Comparison of ENCODE assay signal across 15 cellular contexts in the genomic region with DNA sequence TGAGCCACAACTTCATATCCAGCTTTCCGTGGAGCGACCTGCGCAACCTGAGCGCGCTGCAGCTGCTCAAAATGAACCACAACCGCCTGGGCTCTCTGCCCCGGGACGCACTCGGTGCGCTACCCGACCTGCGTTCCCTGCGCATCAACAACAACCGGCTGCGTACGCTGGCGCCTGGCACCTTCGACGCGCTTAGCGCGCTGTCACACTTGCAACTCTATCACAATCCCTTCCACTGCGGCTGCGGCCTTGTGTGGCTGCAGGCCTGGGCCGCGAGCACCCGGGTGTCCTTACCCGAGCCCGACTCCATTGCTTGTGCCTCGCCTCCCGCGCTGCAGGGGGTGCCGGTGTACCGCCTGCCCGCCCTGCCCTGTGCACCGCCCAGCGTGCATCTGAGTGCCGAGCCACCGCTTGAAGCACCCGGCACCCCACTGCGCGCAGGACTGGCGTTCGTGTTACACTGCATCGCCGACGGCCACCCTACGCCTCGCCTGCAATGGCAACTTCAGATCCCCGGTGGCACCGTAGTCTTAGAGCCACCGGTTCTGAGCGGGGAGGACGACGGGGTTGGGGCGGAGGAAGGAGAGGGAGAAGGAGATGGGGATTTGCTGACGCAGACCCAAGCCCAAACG. TPM values are rescaled to one million over a fixed set of nuclear protein-coding genes. Genes with fewer than 3 reads are reported as not detected.
DNase-seq lines count a peak whose midpoint lies in the region; ATAC-seq, FAIRE-seq and TF ChIP-seq lines count a peak whose summit lies in the region.
"Had no signal": no experiment of that assay in that cellular context is flagged by ENCODE, and none has a peak within 500 bp of the region (broad histone marks: within the 10 kb centered on the region; RNA-seq: fewer than 3 reads in every experiment).

No MANE protein-coding gene starts in this region.

- H3K27me3 ChIP-seq in GM23248 (replicated peaks; ENCODE audit: insufficient read depth): peaks cover 59% of the 10 kb centered on the region
- peaks cover 94% of the 10 kb centered on the region for H3K27me3 ChIP-seq in CD4-positive, alpha-beta T cell (ENCODE audit: control insufficient read depth, insufficient read depth, low read length)

- H3K9ac ChIP-seq in GM23248 (no peak overlapping the region), kidney (ENCODE audit: low read length in 2 of 2) (no peak overlapping the region)

- peaks cover 91% of the 10 kb centered on the region for H3K27me3 Mint-ChIP-seq in CD4-positive, alpha-beta T cell

- no TSS peak for BruUV-seq in OCI-LY7 (replicated peaks; lab: Mats Ljungman, UMichigan)

- no peaks in the 10 kb centered on the region for H3K36me3 ChIP-seq in GM23248 (ENCODE audit: low read depth)
- no peaks in the 10 kb centered on the region for H3K36me3 ChIP-seq in kidney (ENCODE audit: control insufficient read depth in 1 of 2, insufficient read depth in 2 of 2, low read length in 2 of 2)
- no peaks in the 10 kb centered on the region for H3K36me3 ChIP-seq in OCI-LY7 (ENCODE audit: insufficient read depth, low read length)
- H3K36me3 ChIP-seq: prostate gland had no signal

- ATAC-seq in CD4-positive, alpha-beta T cell (ENCODE audit: poor library complexity): no peak

- POLR2A ChIA-PET in CD4-positive, alpha-beta T cell (lab: Charles Lee): no interaction called here
- POLR2A ChIA-PET in OCI-LY7 (lab: Charles Lee): no interaction called here

- H3K27ac ChIP-seq in GM23248: no peak overlapping the region
- H3K27ac ChIP-seq in kidney (ENCODE audit: low read depth in 2 of 2, low read length in 2 of 2): no peak overlapping the region
- no peak overlapping the region for H3K27ac ChIP-seq in CD4-positive, alpha-beta T cell (ENCODE audit: low read depth, low read length)
- no peak overlapping the region for H3K27ac ChIP-seq in OCI-LY7 (ENCODE audit: low read depth, low read length, poor library complexity, severe bottlenecking)
- H3K27ac ChIP-seq: coronary artery, prostate gland had no signal

- no peak for TF ChIP-seq CTCF in kidney (IDR thresholded peaks at IDR 0.05; ENCODE audit: borderline replicate concordance, extremely low read depth, insufficient read depth)
- no peak for TF ChIP-seq CTCF in CD4-positive, alpha-beta T cell (IDR thresholded peaks at IDR 0.05)
- TF ChIP-seq CTCF in OCI-LY7 (conservative IDR thresholded peaks at IDR 0.05; ENCODE audit: low read length): no peak

- no peaks in the 10 kb centered on the region for H3K9me2 ChIP-seq in GM23248 (ENCODE audit: insufficient read depth)
- H3K9me2 ChIP-seq in OCI-LY7 (ENCODE audit: insufficient read depth, low read length): no peaks in the 10 kb centered on the region

- H3K9me3 Mint-ChIP-seq in CD4-positive, alpha-beta T cell: no peaks in the 10 kb centered on the region

- H3K4me1 Mint-ChIP-seq in CD4-positive, alpha-beta T cell (ENCODE audit: low read depth): peaks cover 50% of the 10 kb centered on the region

- no peak overlapping the region for H3K4me3 Mint-ChIP-seq in CD4-positive, alpha-beta T cell

- no peak for FAIRE-seq in kidney (lab: Jason Lieb, UNC)

- no peak overlapping the region for H3K4me2 ChIP-seq in GM23248 (ENCODE audit: unreplicated experiment)
- H3K4me2 ChIP-seq in OCI-LY7 (ENCODE audit: low read length): no peak overlapping the region

- CTCF ChIA-PET in CD4-positive, alpha-beta T cell (lab: Charles Lee): no interaction called here
- CTCF ChIA-PET in OCI-LY7 (lab: Charles Lee; ENCODE audit: unreplicated experiment): no interaction called here

- H4K20me1 ChIP-seq in GM23248 (ENCODE audit: insufficient read depth) (no peaks in the 10 kb centered on the region), OCI-LY7 (ENCODE audit: insufficient read depth, low read length) (no peaks in the 10 kb centered on the region)

- H3K9me3 ChIP-seq in GM23248 (ENCODE audit: low read depth) (no peaks in the 10 kb centered on the region), kidney (ENCODE audit: control insufficient read depth in 1 of 2, low read length in 2 of 2) (no peaks in the 10 kb centered on the region), OCI-LY7 (ENCODE audit: low read length) (no peaks in the 10 kb centered on the region)
- H3K9me3 ChIP-seq in CD4-positive, alpha-beta T cell (ENCODE audit: control insufficient read depth, low read length): no peaks in the 10 kb centered on the region
- H3K9me3 ChIP-seq: prostate gland had no signal

- no peak overlapping the region for H3K4me3 ChIP-seq in GM23248
- no peak overlapping the region for H3K4me3 ChIP-seq in kidney (ENCODE audit: low read length in 2 of 2)
- no peak overlapping the region for H3K4me3 ChIP-seq in OCI-LY7 (ENCODE audit: low read depth, low read length, poor library complexity, severe bottlenecking)
- H3K4me3 ChIP-seq: coronary artery, prostate gland had no signal

- H3K36me3 Mint-ChIP-seq in CD4-positive, alpha-beta T cell (ENCODE audit: low read depth): no peaks in the 10 kb centered on the region

- peaks cover 13% of the 10 kb centered on the region; the same call in 1 of the 2 replicates for H3K4me1 ChIP-seq in GM23248 (ENCODE audit: insufficient read depth)
- H3K4me1 ChIP-seq in kidney (ENCODE audit: control insufficient read depth in 1 of 2, insufficient read depth in 1 of 2, low read depth in 1 of 2, low read length in 2 of 2): peaks cover 0 to 16% of the 10 kb centered on the region in 2 donors
- no peaks in the 10 kb centered on the region for H3K4me1 ChIP-seq in OCI-LY7 (ENCODE audit: insufficient read depth, low read length, poor library complexity, severe bottlenecking)

- H3K79me2 ChIP-seq in GM23248 (ENCODE audit: insufficient read depth) (no peaks in the 10 kb centered on the region), OCI-LY7 (ENCODE audit: insufficient read depth, low read depth, low read length) (no peaks in the 10 kb centered on the region)

- H2AFZ ChIP-seq in GM23248 (no peak overlapping the region), OCI-LY7 (ENCODE audit: low read length) (no peak overlapping the region)

- in situ Hi-C loops in GM23248 (cut with MboI): loop anchor here (5.0 kb wide), 1 partner anchor 174 kb away; no protein-coding TSS in a partner anchor

- DNase-seq in D341Med (ENCODE audit: low spot score) (peak; percentile 37), GM23248 (peak; percentile 16), kidney (peak; percentile 77), AML-193 (lab: John Stamatoyannopoulos, UW) (no peak), OCI-LY7 (ENCODE audit: low spot score) (no peak)
- DNase-seq in activated CD8-positive, alpha-beta memory T cell treated with anti-CD3 and anti-CD28 coated beads, Interleukin-2, amount 50 U/mL, for 48 hours: peak; percentile 66
- DNase-seq in CD4-positive, alpha-beta T cell: no peak
- DNase-seq in stimulated activated CD4-positive, alpha-beta T cell treated with anti-CD3 and anti-CD28 coated beads, Interleukin-2, amount 100 ng/mL, for 48 hours: no peak
- DNase-seq: NCI-H187 treated with DMSO at 0.1 percent for 48 hours; NCI-H82; stimulated activated CD4-positive, alpha-beta T cell treated with anti-CD3 and anti-CD28 coated beads, Interleukin-4, amount 100 ng/mL, for 1 hour had no signal

- H3F3A ChIP-seq in GM23248 (ENCODE audit: insufficient read depth): no peaks in the 10 kb centered on the region; the same call in 1 of the 2 replicates

- no peak overlapping the region for H3K27ac Mint-ChIP-seq in CD4-positive, alpha-beta T cell

- 20 to 25% methylated on average over 55 to 56 of the region's 58 CpGs for WGBS in GM23248 (ENCODE audit: low coverage in 1 of 2, low lambda C conversion rate in 2 of 2, missing lambda C conversion rate in 2 of 2), 2 experiments

- intact Hi-C loops in kidney (cut with DNase I) (no loop called here), OCI-LY7 (cut with micrococcal nuclease; ENCODE audit: unreplicated experiment) (no loop called here)
- intact Hi-C loops in CD4-positive, alpha-beta T cell (cut with DNase I, micrococcal nuclease): loop anchor here in 1 of 2 experiments (10.0 kb wide), 1 partner anchor 178 kb away; no protein-coding TSS in a partner anchor

RNA-seq across cellular contexts. Expression of a gene that starts 2.8 kb away (rescaled TPM):
- not detected in 2 replicates for total RNA-seq in GM23248 (2014; rRNA removed; shearing (Covaris generic))
- polyA plus RNA-seq in GM23248 (2016; fragmentation: Nextera tagmentation; extraction: Ambion mirVana) (0.20 TPM in 1 of 2 replicates, not detected in the other), kidney (ENCODE audit: insufficient read depth, low read depth, low replicate concordance) (0.13 TPM)
- total RNA-seq in kidney (1.1 TPM), OCI-LY7 (2022) (not detected in 2 replicates)
- total RNA-seq in CD4-positive, alpha-beta T cell: not detected
- not detected in 2 replicates for total RNA-seq in OCI-LY7 (2014; rRNA removed; shearing (Covaris generic))
- total RNA-seq: Daoy had no signal

RNA-seq across cellular contexts. Expression of a gene that starts 40.3 kb away (rescaled TPM):
- 110 and 127 TPM in 2 replicates for total RNA-seq in GM23248 (2014; rRNA removed; shearing (Covaris generic))
- polyA plus RNA-seq in GM23248 (2016; fragmentation: Nextera tagmentation; extraction: Ambion mirVana): 124 and 125 TPM in 2 replicates
- total RNA-seq in kidney: 30.2 TPM
- 18.8 TPM for polyA plus RNA-seq in kidney (ENCODE audit: insufficient read depth, low read depth, low replicate concordance)
- total RNA-seq in CD4-positive, alpha-beta T cell: not detected
- total RNA-seq in OCI-LY7 (2014; rRNA removed; shearing (Covaris generic)): not detected in 2 replicates
- total RNA-seq in OCI-LY7 (2022): not detected in 2 replicates

RNA-seq across cellular contexts. Expression of a gene that starts 50.8 kb away (rescaled TPM):
- not detected in 2 replicates for total RNA-seq in GM23248 (2014; rRNA removed; shearing (Covaris generic))
- not detected in 2 replicates for polyA plus RNA-seq in GM23248 (2016; fragmentation: Nextera tagmentation; extraction: Ambion mirVana)
- total RNA-seq in kidney: 0.06 TPM
- polyA plus RNA-seq in kidney (ENCODE audit: insufficient read depth, low read depth, low replicate concordance): not detected
- total RNA-seq in CD4-positive, alpha-beta T cell: under 1 TPM; 0.16 to 0.42 TPM
- total RNA-seq in OCI-LY7 (2014; rRNA removed; shearing (Covaris generic)): 0.76 TPM in 1 of 2 replicates, not detected in the other
- total RNA-seq in OCI-LY7 (2022): 0.13 and 0.63 TPM in 2 replicates
- total RNA-seq: Daoy had no signal
- polyA plus RNA-seq: BJ had no signal

Comparison
In these comparisons a context has a peak if more than half of its experiments do, and no peak if none do; other contexts are left out.
1. DNase-seq: peak in D341Med (single experiment), GM23248 (single experiment), activated CD8-positive, alpha-beta memory T cell treated with anti-CD3 and anti-CD28 coated beads, Interleukin-2, amount 50 U/mL, for 48 hours (single experiment) and kidney (single experiment); none in AML-193 (0 of 2), CD4-positive, alpha-beta T cell (0 of 10), OCI-LY7 (single experiment) and stimulated activated CD4-positive, alpha-beta T cell treated with anti-CD3 and anti-CD28 coated beads, Interleukin-2, amount 100 ng/mL, for 48 hours (0 of 2).
2. RNA of a gene that starts 40.3 kb away (total RNA-seq): 110 to 127 TPM in GM23248 and 30.2 TPM in kidney (single experiment); not detected in CD4-positive, alpha-beta T cell and not detected in OCI-LY7; every median in the first group is over 10 times any median in the second.